ENCODE assay signal across 3 cellular contexts in the genomic region with DNA sequence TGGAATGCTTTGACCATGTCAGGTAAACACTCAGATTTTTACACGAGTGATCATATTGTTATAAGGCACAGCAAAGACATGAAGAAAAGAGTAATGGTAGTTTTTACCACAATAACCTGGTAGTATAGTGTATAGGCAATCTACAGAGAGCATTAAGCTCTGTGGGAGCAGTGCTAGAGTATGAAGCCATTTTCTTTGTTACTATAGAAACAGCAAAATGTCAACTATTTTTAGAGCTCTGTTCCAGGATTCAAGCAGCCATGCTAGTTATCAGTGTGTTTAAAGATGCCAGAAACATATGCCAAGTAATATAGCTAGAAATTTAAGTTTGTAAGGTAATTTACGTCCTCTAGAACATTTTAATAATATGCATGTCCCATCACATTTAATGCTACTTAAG.
TF ChIP-seq lines count a peak whose summit lies in the region.

No MANE protein-coding gene starts in this region.

TF ChIP-seq in IMR-90, 13 proteins besides CTCF, POLR2A, EP300 and RAD21:
- no peak for TF ChIP-seq MAFK (IDR thresholded peaks at IDR 0.05; ENCODE audit: low read depth, low read length)
- no peak for TF ChIP-seq SMC3 (IDR thresholded peaks at IDR 0.05; ENCODE audit: low read depth, low read length)
- no peak for TF ChIP-seq CHD1 (IDR thresholded peaks at IDR 0.05; ENCODE audit: low read depth, low read length)
- TF ChIP-seq RFX5 (IDR thresholded peaks at IDR 0.05; ENCODE audit: low read depth, low read length): no peak
- TF ChIP-seq MXI1 (IDR thresholded peaks at IDR 0.05; ENCODE audit: borderline replicate concordance, low read depth, low read length): no peak
- no peak for TF ChIP-seq MAZ (IDR thresholded peaks at IDR 0.05; ENCODE audit: borderline replicate concordance, low read depth, low read length)
- TF ChIP-seq, protein P1, sequence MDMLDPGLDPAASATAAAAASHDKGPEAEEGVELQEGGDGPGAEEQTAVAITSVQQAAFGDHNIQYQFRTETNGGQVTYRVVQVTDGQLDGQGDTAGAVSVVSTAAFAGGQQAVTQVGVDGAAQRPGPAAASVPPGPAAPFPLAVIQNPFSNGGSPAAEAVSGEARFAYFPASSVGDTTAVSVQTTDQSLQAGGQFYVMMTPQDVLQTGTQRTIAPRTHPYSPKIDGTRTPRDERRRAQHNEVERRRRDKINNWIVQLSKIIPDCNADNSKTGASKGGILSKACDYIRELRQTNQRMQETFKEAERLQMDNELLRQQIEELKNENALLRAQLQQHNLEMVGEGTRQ (IDR thresholded peaks at IDR 0.05; ENCODE audit: low read depth, low read length): no peak
- TF ChIP-seq FOS (IDR thresholded peaks at IDR 0.05; ENCODE audit: low read depth, low read length): no peak
- no peak for TF ChIP-seq NFE2L2 (IDR thresholded peaks at IDR 0.05; ENCODE audit: low read depth, low read length)
- TF ChIP-seq CEBPB (IDR thresholded peaks at IDR 0.05; ENCODE audit: low read depth, low read length): no peak
- TF ChIP-seq BHLHE40 (IDR thresholded peaks at IDR 0.05; ENCODE audit: low read depth, low read length): no peak
- no peak for TF ChIP-seq ELK1 (IDR thresholded peaks at IDR 0.05; ENCODE audit: borderline replicate concordance, low read depth, low read length)
- TF ChIP-seq RCOR1 (IDR thresholded peaks at IDR 0.05; ENCODE audit: insufficient replicate concordance, low read length): no peak
TF ChIP-seq in IMR-90: peak in this region for 0.

TF ChIP-seq in K562, 482 proteins besides CTCF, POLR2A, EP300 and RAD21:
- TF ChIP-seq ZBTB12 (CRISPR knock-in tag; IDR thresholded peaks at IDR 0.05): no peak
- TF ChIP-seq SP1 (CRISPR knock-in tag; IDR thresholded peaks at IDR 0.05): no peak
- peak; percentile 56 for TF ChIP-seq RFX1 (IDR thresholded peaks at IDR 0.05)
- peak; percentile 18; the same call in 1 of the 2 replicates for TF ChIP-seq ZNF316 (IDR thresholded peaks at IDR 0.05)
- no peak for TF ChIP-seq NFYB (IDR thresholded peaks at IDR 0.05; ENCODE audit: extremely low read depth, insufficient read length)
- no peak for TF ChIP-seq HMG20B (CRISPR knock-in tag; IDR thresholded peaks at IDR 0.05)
- TF ChIP-seq ELF1 (tag; IDR thresholded peaks at IDR 0.05): no peak
- TF ChIP-seq TCF7L2 (IDR thresholded peaks at IDR 0.05; ENCODE audit: low read depth, low read length): no peak
- TF ChIP-seq MED1 (CRISPR knock-in tag; IDR thresholded peaks at IDR 0.05; ENCODE audit: borderline replicate concordance): no peak
- TF ChIP-seq IFI16 (CRISPR knock-in tag; IDR thresholded peaks at IDR 0.05): no peak
- no peak for TF ChIP-seq YBX1 (IDR thresholded peaks at IDR 0.05)
- no peak for TF ChIP-seq GABPA (tag; conservative IDR thresholded peaks at IDR 0.05; ENCODE audit: low read depth)

TF ChIP-seq in neural cell, 6 proteins besides CTCF, POLR2A, EP300 and RAD21:
- TF ChIP-seq POLR2AphosphoS5 (IDR thresholded peaks at IDR 0.05) (peak; percentile 55), MXI1 (conservative IDR thresholded peaks at IDR 0.05; ENCODE audit: poor library complexity, severe bottlenecking) (no peak), EZH2 (IDR thresholded peaks at IDR 0.05; ENCODE audit: borderline replicate concordance, insufficient read depth, low read length, poor library complexity, severe bottlenecking) (no peak), TAF1 (IDR thresholded peaks at IDR 0.05; ENCODE audit: low read depth) (no peak)
